Comparison of ENCODE assay signal across 9 cellular contexts in genomic region chr9:136685792-136686533, GRCh38. TPM values are rescaled to one million over a fixed set of nuclear protein-coding genes. Genes with fewer than 3 reads are reported as not detected.
DNase-seq lines count a peak whose midpoint lies in the region; ATAC-seq and TF ChIP-seq lines count a peak whose summit lies in the region.
"Had no signal": no experiment of that assay in that cellular context is flagged by ENCODE, and none has a peak within 500 bp of the region (broad histone marks: within the 10 kb centered on the region; RNA-seq: fewer than 3 reads in every experiment).

No MANE protein-coding gene starts in this region.

- TF ChIP-seq CTCF in testis (IDR thresholded peaks at IDR 0.05) = no peak
- TF ChIP-seq CTCF in GM10248 (IDR thresholded peaks at IDR 0.05; ENCODE audit: control extremely low read depth, extremely low read depth, low read depth, missing control alignments) = no peak

- DNase-seq in activated CD4-positive, alpha-beta T cell treated with anti-CD3 and anti-CD28 coated beads for 36 hours = no peak
- no peak for DNase-seq in activated CD4-positive, alpha-beta T cell treated with anti-CD3 and anti-CD28 coated beads, Interleukin-2, amount 50 U/mL, for 48 hours
- no peak for DNase-seq in activated naive CD8-positive, alpha-beta T cell treated with anti-CD3 and anti-CD28 coated beads for 36 hours
- no peak for DNase-seq in immature natural killer cell
- no peak for DNase-seq in testis
- no peak for DNase-seq in GF-D8 (lab: John Stamatoyannopoulos, UW)
- DNase-seq in GM10248 (ENCODE audit: extremely low spot score) = no peak
- DNase-seq in activated CD4-positive, alpha-beta T cell treated with anti-CD3 and anti-CD28 coated beads for 4 hours = no peak

- no peaks in the 10 kb centered on the region for H3K9me3 ChIP-seq in testis

- ATAC-seq in activated CD4-positive, alpha-beta T cell treated with anti-CD3 and anti-CD28 coated beads for 36 hours = no peak

- POLR2A ChIA-PET in activated CD4-positive, alpha-beta T cell treated with anti-CD3 and anti-CD28 coated beads for 36 hours (lab: Charles Lee) = no interaction called here
- POLR2A ChIA-PET in GM10248 (lab: Yijun Ruan, JAX) = no interaction called here

- peak overlapping the region; percentile 20 to 76 for H3K27ac ChIP-seq in testis

- intact Hi-C loops in activated CD4-positive, alpha-beta T cell treated with anti-CD3 and anti-CD28 coated beads for 36 hours (cut with DNase I, micrococcal nuclease) = no loop called here
- intact Hi-C loops in testis (cut with DNase I; ENCODE audit: low total_unique reads) = no loop called here

- TF ChIP-seq POLR2A in testis (IDR thresholded peaks at IDR 0.05) = no peak

- CTCF ChIA-PET in activated CD4-positive, alpha-beta T cell treated with anti-CD3 and anti-CD28 coated beads for 36 hours (lab: Charles Lee) = interaction anchor here (0.7 kb wide), 1 partner anchor 15 kb away, joined by 4 read pairs; no protein-coding TSS in a partner anchor
- CTCF ChIA-PET in GM10248 (lab: Yijun Ruan, JAX) = interaction anchor here (0.9 to 1.8 kb wide), 4 partner anchors 11 to 196 kb away, joined by 3 to 12 read pairs (median 3); no protein-coding TSS in a partner anchor

- no peaks in the 10 kb centered on the region for H3K9me3 Mint-ChIP-seq in activated CD4-positive, alpha-beta T cell treated with anti-CD3 and anti-CD28 coated beads for 36 hours (ENCODE audit: low read depth)
- no peaks in the 10 kb centered on the region for H3K9me3 Mint-ChIP-seq in activated naive CD8-positive, alpha-beta T cell treated with anti-CD3 and anti-CD28 coated beads for 36 hours
- no peaks in the 10 kb centered on the region for H3K9me3 Mint-ChIP-seq in immature natural killer cell

- WGBS in testis, 2 donors = 46 to 47% methylated on average over 15 to 19 of the region's 19 CpGs

- H3K27ac Mint-ChIP-seq in activated CD4-positive, alpha-beta T cell treated with anti-CD3 and anti-CD28 coated beads for 36 hours = no peak overlapping the region
- no peak overlapping the region for H3K27ac Mint-ChIP-seq in activated naive CD8-positive, alpha-beta T cell treated with anti-CD3 and anti-CD28 coated beads for 36 hours
- H3K27ac Mint-ChIP-seq in immature natural killer cell = peak overlapping the region in 1 of 6 donors; percentile 45

- peaks cover 19% of the 10 kb centered on the region for H3K4me1 ChIP-seq in testis

- H3K27me3 Mint-ChIP-seq in activated CD4-positive, alpha-beta T cell treated with anti-CD3 and anti-CD28 coated beads for 36 hours = peaks cover 2% of the 10 kb centered on the region
- no peaks in the 10 kb centered on the region for H3K27me3 Mint-ChIP-seq in activated naive CD8-positive, alpha-beta T cell treated with anti-CD3 and anti-CD28 coated beads for 36 hours
- H3K27me3 Mint-ChIP-seq in immature natural killer cell (ENCODE audit: low read depth in 3 of 3) = no peaks in the 10 kb centered on the region

- no peaks in the 10 kb centered on the region for H3K36me3 Mint-ChIP-seq in activated CD4-positive, alpha-beta T cell treated with anti-CD3 and anti-CD28 coated beads for 36 hours (ENCODE audit: low read depth)
- H3K36me3 Mint-ChIP-seq in activated naive CD8-positive, alpha-beta T cell treated with anti-CD3 and anti-CD28 coated beads for 36 hours = no peaks in the 10 kb centered on the region
- H3K36me3 Mint-ChIP-seq in immature natural killer cell = no peaks in the 10 kb centered on the region

- H3K4me3 ChIP-seq in testis = peak overlapping the region; percentile 57 to 87

- H3K36me3 ChIP-seq in testis (ENCODE audit: low read depth, missing control alignments) = no peaks in the 10 kb centered on the region

- H3K27me3 ChIP-seq in testis = no peaks in the 10 kb centered on the region

- no peaks in the 10 kb centered on the region for H3K4me1 Mint-ChIP-seq in activated CD4-positive, alpha-beta T cell treated with anti-CD3 and anti-CD28 coated beads for 36 hours
- H3K4me1 Mint-ChIP-seq in activated naive CD8-positive, alpha-beta T cell treated with anti-CD3 and anti-CD28 coated beads for 36 hours = peaks cover 9% of the 10 kb centered on the region
- H3K4me1 Mint-ChIP-seq in immature natural killer cell = peaks cover 0 to 4% of the 10 kb centered on the region in 2 donors

- H3K4me3 Mint-ChIP-seq in activated CD4-positive, alpha-beta T cell treated with anti-CD3 and anti-CD28 coated beads for 36 hours = peak overlapping the region; percentile 70
- peak overlapping the region; percentile 82 for H3K4me3 Mint-ChIP-seq in activated naive CD8-positive, alpha-beta T cell treated with anti-CD3 and anti-CD28 coated beads for 36 hours
- peak overlapping the region; percentile 76 to 81 (median 79) for H3K4me3 Mint-ChIP-seq in immature natural killer cell

RNA-seq across cellular contexts. Expression of gene AGPAT2, which starts 1.3 kb away (rescaled TPM):
- total RNA-seq in activated CD4-positive, alpha-beta T cell treated with anti-CD3 and anti-CD28 coated beads for 36 hours = 10 to 100 TPM in 1 of 2 experiments, 1 to 10 TPM in 1; 9.0 to 10.4 TPM
- 10 to 100 TPM; 14.6 to 16.1 TPM for total RNA-seq in activated naive CD8-positive, alpha-beta T cell treated with anti-CD3 and anti-CD28 coated beads for 36 hours
- polyA plus RNA-seq in immature natural killer cell = 10 to 100 TPM; 34.0 to 40.9 (median 35.2) TPM
- 10 to 100 TPM; 46.6 to 52.7 TPM for total RNA-seq in testis
- polyA plus RNA-seq in testis (ENCODE audit: insufficient read depth, low read depth, low replicate concordance) = 34.2 TPM

RNA-seq across cellular contexts. Expression of gene EGFL7, which starts 23.2 kb away (rescaled TPM):
- total RNA-seq in activated CD4-positive, alpha-beta T cell treated with anti-CD3 and anti-CD28 coated beads for 36 hours = 1 to 10 TPM; 1.2 to 1.4 TPM
- 1 to 10 TPM in 1 of 2 experiments, under 1 TPM in 1; 0.94 to 1.2 TPM for total RNA-seq in activated naive CD8-positive, alpha-beta T cell treated with anti-CD3 and anti-CD28 coated beads for 36 hours
- polyA plus RNA-seq in immature natural killer cell (1 to 10 TPM in 1 of 3 donors, not detected in 2; 1.6 TPM), testis (ENCODE audit: insufficient read depth, low read depth, low replicate concordance) (68.5 TPM)
- 100 to 1,000 TPM; 101 to 106 TPM for total RNA-seq in testis

RNA-seq across cellular contexts. Expression of gene DIPK1B, which starts 26.4 kb away (rescaled TPM):
- under 1 TPM; 0.21 to 0.25 TPM for total RNA-seq in activated CD4-positive, alpha-beta T cell treated with anti-CD3 and anti-CD28 coated beads for 36 hours
- under 1 TPM in 1 of 2 experiments, not detected in 1; 0.10 TPM for total RNA-seq in activated naive CD8-positive, alpha-beta T cell treated with anti-CD3 and anti-CD28 coated beads for 36 hours
- polyA plus RNA-seq in immature natural killer cell (under 1 TPM in 1 of 3 donors, not detected in 2; 0.19 TPM), testis (ENCODE audit: insufficient read depth, low read depth, low replicate concordance) (23.3 TPM)
- 10 to 100 TPM; 28.7 to 36.2 TPM for total RNA-seq in testis

RNA-seq across cellular contexts. Expression of gene LCN10, which starts 56.8 kb away (rescaled TPM):
- 1 to 10 TPM in 1 of 2 experiments, under 1 TPM in 1; 0.71 to 1.2 TPM for total RNA-seq in activated CD4-positive, alpha-beta T cell treated with anti-CD3 and anti-CD28 coated beads for 36 hours
- total RNA-seq in activated naive CD8-positive, alpha-beta T cell treated with anti-CD3 and anti-CD28 coated beads for 36 hours = 1 to 10 TPM; 5.4 to 6.1 TPM
- polyA plus RNA-seq in immature natural killer cell (not detected), testis (ENCODE audit: insufficient read depth, low read depth, low replicate concordance) (8.7 TPM)
- 10 to 100 TPM in 1 of 2 donors, 1 to 10 TPM in 1; 8.3 to 11.7 TPM for total RNA-seq in testis
- total RNA-seq: temporal lobe had no signal

Comparison
In these comparisons a context has a peak if more than half of its experiments do, and no peak if none do; other contexts are left out.
1. RNA of gene EGFL7, which starts 23.2 kb away (total RNA-seq): 101 to 106 TPM in testis; 1.2 to 1.4 TPM in activated CD4-positive, alpha-beta T cell treated with anti-CD3 and anti-CD28 coated beads for 36 hours and 0.94 to 1.2 TPM in activated naive CD8-positive, alpha-beta T cell treated with anti-CD3 and anti-CD28 coated beads for 36 hours; every median in the first group is over 10 times any median in the second.
2. RNA of gene DIPK1B, which starts 26.4 kb away (total RNA-seq): 28.7 to 36.2 TPM in testis; 0.21 to 0.25 TPM in activated CD4-positive, alpha-beta T cell treated with anti-CD3 and anti-CD28 coated beads for 36 hours and 0.10 TPM in activated naive CD8-positive, alpha-beta T cell treated with anti-CD3 and anti-CD28 coated beads for 36 hours; every median in the first group is over 10 times any median in the second.
3. Peak in every context shown above with its lines, with median percentiles within 50 percentile points of each other: H3K4me3 Mint-ChIP-seq.